In genomic region chr6:111576302-111576701, GRCh38 we compare ENCODE assay signal across 1 cellular context.
TF ChIP-seq lines count a peak whose summit lies in the region.

No MANE protein-coding gene starts in this region.

TF ChIP-seq in IMR-90, 13 proteins besides CTCF, POLR2A, EP300 and RAD21 (continued from another document):
- TF ChIP-seq MAZ (IDR thresholded peaks at IDR 0.05; ENCODE audit: borderline replicate concordance, low read depth, low read length) (no peak), ELK1 (IDR thresholded peaks at IDR 0.05; ENCODE audit: borderline replicate concordance, low read depth, low read length) (no peak), NFE2L2 (IDR thresholded peaks at IDR 0.05; ENCODE audit: low read depth, low read length) (no peak), MXI1 (IDR thresholded peaks at IDR 0.05; ENCODE audit: borderline replicate concordance, low read depth, low read length) (no peak), RFX5 (IDR thresholded peaks at IDR 0.05; ENCODE audit: low read depth, low read length) (no peak), FOS (IDR thresholded peaks at IDR 0.05; ENCODE audit: low read depth, low read length) (no peak), SMC3 (IDR thresholded peaks at IDR 0.05; ENCODE audit: low read depth, low read length) (no peak)
